19 cellular contexts compared by ENCODE assay signal in genomic region chr11:114281388-114281956, GRCh38. TPM values are rescaled to one million over a fixed set of nuclear protein-coding genes. Genes with fewer than 3 reads are reported as not detected.
DNase-seq lines count a peak whose midpoint lies in the region; ATAC-seq, FAIRE-seq and TF ChIP-seq lines count a peak whose summit lies in the region.
"Had no signal": no experiment of that assay in that cellular context is flagged by ENCODE, and none has a peak within 500 bp of the region (broad histone marks: within the 10 kb centered on the region; RNA-seq: fewer than 3 reads in every experiment).

No MANE protein-coding gene starts in this region.

- no peak for TF ChIP-seq CTCF in astrocyte (IDR thresholded peaks at IDR 0.05; ENCODE audit: insufficient read depth, low read depth, low read length)
- TF ChIP-seq CTCF in lower lobe of right lung (IDR thresholded peaks at IDR 0.05): no peak
- TF ChIP-seq CTCF in GM13976 (IDR thresholded peaks at IDR 0.05; ENCODE audit: borderline replicate concordance, control extremely low read depth, extremely low read depth, insufficient read depth, missing control alignments): no peak

- DNase-seq in DMS79 (lab: John Stamatoyannopoulos, UW) (peak; percentile 10), DMS79 treated with DMSO at 0.1 percent for 48 hours (lab: John Stamatoyannopoulos, UW) (no peak), astrocyte (ENCODE audit: low read depth) (no peak), lower lobe of right lung (no peak), GM13976 (ENCODE audit: low spot score) (no peak)
- no peak for DNase-seq in activated T-helper 2 cell treated with anti-CD3 and anti-CD28 coated beads, Interferon-gamma antibody, Interleukin-2, Interleukin-4, amounts not matched to agents 10 μg/mL and 5 μg/mL and 100 μg/mL, durations not matched to agents 14 hours and 24 hours and 36 hours (ENCODE audit: low spot score)
- DNase-seq: activated gamma-delta T cell; CD8-positive, alpha-beta T cell; foreskin keratinocyte; Karpas-422; stimulated activated naive CD4-positive, alpha-beta T cell treated with Interleukin-2 at 50 U/mL for 16 hours; T-helper 1 cell had no signal

- H3K27ac Mint-ChIP-seq in astrocyte (ENCODE audit: unreplicated experiment): peak overlapping the region; percentile 30
- H3K27ac Mint-ChIP-seq in activated T-helper 2 cell treated with anti-CD3 and anti-CD28 coated beads, Interferon-gamma antibody, Interleukin-2, Interleukin-4, amounts not matched to agents 10 μg/mL and 5 μg/mL and 100 μg/mL, durations not matched to agents 14 hours and 24 hours and 36 hours: no peak overlapping the region
- H3K27ac Mint-ChIP-seq: CD8-positive, alpha-beta T cell; WTC11 had no signal

- intact Hi-C loops in lower lobe of right lung (cut with DNase I): no loop called here
- intact Hi-C loops in activated T-helper 2 cell treated with anti-CD3 and anti-CD28 coated beads, Interferon-gamma antibody, Interleukin-2, Interleukin-4, amounts not matched to agents 10 μg/mL and 5 μg/mL and 100 μg/mL, durations not matched to agents 14 hours and 24 hours and 36 hours (cut with micrococcal nuclease): no loop called here

- no peaks in the 10 kb centered on the region for H3K27me3 Mint-ChIP-seq in astrocyte (ENCODE audit: low read depth, unreplicated experiment)
- H3K27me3 Mint-ChIP-seq in activated T-helper 2 cell treated with anti-CD3 and anti-CD28 coated beads, Interferon-gamma antibody, Interleukin-2, Interleukin-4, amounts not matched to agents 10 μg/mL and 5 μg/mL and 100 μg/mL, durations not matched to agents 14 hours and 24 hours and 36 hours (ENCODE audit: low read depth): peaks cover 20% of the 10 kb centered on the region

- H3K36me3 ChIP-seq in astrocyte (ENCODE audit: insufficient read depth, low read length) (no peaks in the 10 kb centered on the region), lower lobe of right lung (no peaks in the 10 kb centered on the region), subcutaneous abdominal adipose tissue (ENCODE audit: control insufficient read depth in 5 of 5, insufficient read depth in 5 of 5, low read length in 5 of 5) (no peaks in the 10 kb centered on the region)

- no peaks in the 10 kb centered on the region for H3K36me3 Mint-ChIP-seq in astrocyte (ENCODE audit: low read depth, unreplicated experiment)
- H3K36me3 Mint-ChIP-seq in activated T-helper 2 cell treated with anti-CD3 and anti-CD28 coated beads, Interferon-gamma antibody, Interleukin-2, Interleukin-4, amounts not matched to agents 10 μg/mL and 5 μg/mL and 100 μg/mL, durations not matched to agents 14 hours and 24 hours and 36 hours (ENCODE audit: low read depth): no peaks in the 10 kb centered on the region
- H3K36me3 Mint-ChIP-seq: CD8-positive, alpha-beta T cell; WTC11 had no signal

- no peaks in the 10 kb centered on the region for H3K9me3 Mint-ChIP-seq in astrocyte (ENCODE audit: unreplicated experiment)
- no peaks in the 10 kb centered on the region for H3K9me3 Mint-ChIP-seq in activated T-helper 2 cell treated with anti-CD3 and anti-CD28 coated beads, Interferon-gamma antibody, Interleukin-2, Interleukin-4, amounts not matched to agents 10 μg/mL and 5 μg/mL and 100 μg/mL, durations not matched to agents 14 hours and 24 hours and 36 hours
- H3K9me3 Mint-ChIP-seq: CD8-positive, alpha-beta T cell had no signal

- no peak overlapping the region for H2AFZ ChIP-seq in astrocyte (ENCODE audit: low read depth, low read length)
- H2AFZ ChIP-seq: PC-9 had no signal

- H3K27me3 ChIP-seq in astrocyte (ENCODE audit: insufficient read depth, low read length): peaks cover 6% of the 10 kb centered on the region
- no peaks in the 10 kb centered on the region for H3K27me3 ChIP-seq in lower lobe of right lung (ENCODE audit: low read depth)
- H3K27me3 ChIP-seq in subcutaneous abdominal adipose tissue (ENCODE audit: control insufficient read depth in 5 of 5, insufficient read depth in 4 of 5, low read length in 5 of 5): no peaks in the 10 kb centered on the region

- H3K4me3 ChIP-seq in astrocyte (ENCODE audit: insufficient read depth, low read depth, low read length): no peak overlapping the region
- no peak overlapping the region for H3K4me3 ChIP-seq in lower lobe of right lung
- no peak overlapping the region for H3K4me3 ChIP-seq in subcutaneous abdominal adipose tissue (ENCODE audit: low read depth in 1 of 5, low read length in 5 of 5)
- H3K4me3 ChIP-seq: PC-9 had no signal

- no peaks in the 10 kb centered on the region for H3K79me2 ChIP-seq in astrocyte (ENCODE audit: insufficient read depth, low read length)

- no peak overlapping the region for H3K27ac ChIP-seq in astrocyte (ENCODE audit: low read depth, low read length)
- peak overlapping the region; percentile 66 for H3K27ac ChIP-seq in lower lobe of right lung
- H3K27ac ChIP-seq in subcutaneous abdominal adipose tissue (ENCODE audit: low read depth, low read length): peak overlapping the region; percentile 91
- H3K27ac ChIP-seq: 22Rv1, foreskin keratinocyte, HL-60, PC-9 had no signal

- in situ Hi-C loops in GM13976 (cut with MboI; ENCODE audit: low sequenced_read_pairs, unreplicated experiment): no loop called here

- no peak for FAIRE-seq in astrocyte (lab: Jason Lieb, UNC)
- FAIRE-seq: G401.6 had no signal

- H3K4me1 Mint-ChIP-seq in astrocyte (ENCODE audit: low read depth, unreplicated experiment): peaks cover 39% of the 10 kb centered on the region
- H3K4me1 Mint-ChIP-seq in activated T-helper 2 cell treated with anti-CD3 and anti-CD28 coated beads, Interferon-gamma antibody, Interleukin-2, Interleukin-4, amounts not matched to agents 10 μg/mL and 5 μg/mL and 100 μg/mL, durations not matched to agents 14 hours and 24 hours and 36 hours (ENCODE audit: low read depth): no peaks in the 10 kb centered on the region

- no peak overlapping the region for H3K4me2 ChIP-seq in astrocyte (ENCODE audit: low read length)
- H3K4me2 ChIP-seq: PC-9 had no signal

- H3K9me3 ChIP-seq in astrocyte (ENCODE audit: insufficient read depth, low read depth, low read length) (no peaks in the 10 kb centered on the region), lower lobe of right lung (no peaks in the 10 kb centered on the region), subcutaneous abdominal adipose tissue (ENCODE audit: control insufficient read depth in 5 of 5, low read length in 5 of 5) (no peaks in the 10 kb centered on the region)

- ATAC-seq in lower lobe of right lung (peak in 1 of 2 donors; percentile 43), GM19324 (IDR thresholded peaks at IDR 0.05; ENCODE audit: low FRiP score, unreplicated experiment) (no peak)
- ATAC-seq: CD8-positive, alpha-beta T cell had no signal

- no peak overlapping the region for H3K4me3 Mint-ChIP-seq in astrocyte (ENCODE audit: unreplicated experiment)
- no peak overlapping the region for H3K4me3 Mint-ChIP-seq in activated T-helper 2 cell treated with anti-CD3 and anti-CD28 coated beads, Interferon-gamma antibody, Interleukin-2, Interleukin-4, amounts not matched to agents 10 μg/mL and 5 μg/mL and 100 μg/mL, durations not matched to agents 14 hours and 24 hours and 36 hours (ENCODE audit: low read depth)
- H3K4me3 Mint-ChIP-seq: CD8-positive, alpha-beta T cell; WTC11 had no signal

- no peaks in the 10 kb centered on the region for H4K20me1 ChIP-seq in astrocyte (ENCODE audit: insufficient read depth, low read length)

- H3K9ac ChIP-seq in astrocyte (ENCODE audit: low read length) (no peak overlapping the region), subcutaneous abdominal adipose tissue (ENCODE audit: low read length in 5 of 5) (peak overlapping the region in 4 of 5 donors; percentile 31 to 83 (median 34))

- H3K4me1 ChIP-seq in astrocyte (ENCODE audit: insufficient read depth, low read length): peaks cover 30% of the 10 kb centered on the region
- peaks cover 24% of the 10 kb centered on the region for H3K4me1 ChIP-seq in lower lobe of right lung
- H3K4me1 ChIP-seq in subcutaneous abdominal adipose tissue (ENCODE audit: control insufficient read depth in 5 of 5, insufficient read depth in 5 of 5, low read length in 5 of 5): peaks cover 4 to 24% (median 23%) of the 10 kb centered on the region in 5 donors
- H3K4me1 ChIP-seq: foreskin keratinocyte had no signal

RNA-seq across cellular contexts. Expression of gene NNMT, which starts 14.7 kb away (rescaled TPM):
- 394 and 527 TPM in 2 replicates for total RNA-seq in astrocyte
- total RNA-seq in lower lobe of right lung: 162 TPM
- not detected in 2 replicates for total RNA-seq in activated T-helper 2 cell treated with anti-CD3 and anti-CD28 coated beads, Interferon-gamma antibody, Interleukin-2, Interleukin-4, amounts not matched to agents 10 μg/mL and 5 μg/mL and 100 μg/mL, durations not matched to agents 14 hours and 24 hours and 36 hours
- total RNA-seq: CD8-positive, alpha-beta T cell; foreskin keratinocyte; PC-9 had no signal

Comparison
In these comparisons a context has a peak if more than half of its experiments do, and no peak if none do; other contexts are left out.
1. RNA of gene NNMT, which starts 14.7 kb away (total RNA-seq): 394 to 527 TPM in astrocyte and 162 TPM in lower lobe of right lung (single experiment); not detected in activated T-helper 2 cell treated with anti-CD3 and anti-CD28 coated beads, Interferon-gamma antibody, Interleukin-2, Interleukin-4, amounts not matched to agents 10 μg/mL and 5 μg/mL and 100 μg/mL, durations not matched to agents 14 hours and 24 hours and 36 hours; every median in the first group is over 100 times any median in the second.